ENCODE assay signal across 15 cellular contexts in genomic region chr2:46036929-46037328, GRCh38.
DNase-seq lines count a peak whose midpoint lies in the region; ATAC-seq and TF ChIP-seq lines count a peak whose summit lies in the region.
"Had no signal": no experiment of that assay in that cellular context is flagged by ENCODE, and none has a peak within 500 bp of the region (broad histone marks: within the 10 kb centered on the region; RNA-seq: fewer than 3 reads in every experiment).

No MANE protein-coding gene starts in this region.

- no peaks in the 10 kb centered on the region for H3K27me3 Mint-ChIP-seq in MCF 10A (ENCODE audit: insufficient read depth, unreplicated experiment)
- no peaks in the 10 kb centered on the region for H3K27me3 Mint-ChIP-seq in activated CD4-positive, alpha-beta memory T cell treated with anti-CD3 and anti-CD28 coated beads, Interleukin-2, amount 10 ng/mL, durations not matched to agents 7 days and 5 days
- H3K27me3 Mint-ChIP-seq: natural killer cell treated with Interleukin-12 subunit alpha and Interleukin-12 subunit beta and Interleukin-15 and Interleukin-18, amount 100 ng/mL, for 72 hours had no signal

- ATAC-seq in right lobe of liver: no peak
- no peak for ATAC-seq in upper lobe of right lung
- ATAC-seq: natural killer cell treated with Interleukin-12 subunit alpha and Interleukin-12 subunit beta and Interleukin-15 and Interleukin-18, amount 100 ng/mL, for 72 hours had no signal

- no peak for DNase-seq in breast epithelium (ENCODE audit: low spot score in 2 of 2)
- no peak for DNase-seq in MCF 10A (ENCODE audit: unreplicated experiment)
- DNase-seq in astrocyte of the hippocampus (ENCODE audit: low read depth, low spot score): peak; percentile 98
- no peak for DNase-seq in right lobe of liver
- DNase-seq in upper lobe of right lung: no peak
- DNase-seq in activated CD4-positive, alpha-beta memory T cell treated with anti-CD3 and anti-CD28 coated beads, Interleukin-2, amount 10 ng/mL, durations not matched to agents 7 days and 5 days: no peak
- DNase-seq in activated T-cell treated with anti-CD3 and anti-CD28 coated beads for 4 hours: no peak
- no peak for DNase-seq in activated CD4-positive, alpha-beta T cell treated with anti-CD3 and anti-CD28 coated beads, Interleukin-2, amount 50 U/mL, for 48 hours
- DNase-seq: central memory CD4-positive, alpha-beta T cell; NCI-H1092 treated with DMSO at 0.1 percent for 48 hours; NCI-H524; T-helper 9 cell had no signal

- no peaks in the 10 kb centered on the region for H3K9me3 Mint-ChIP-seq in MCF 10A (ENCODE audit: unreplicated experiment)
- H3K9me3 Mint-ChIP-seq in activated CD4-positive, alpha-beta memory T cell treated with anti-CD3 and anti-CD28 coated beads, Interleukin-2, amount 10 ng/mL, durations not matched to agents 7 days and 5 days: no peaks in the 10 kb centered on the region
- H3K9me3 Mint-ChIP-seq: natural killer cell treated with Interleukin-12 subunit alpha and Interleukin-12 subunit beta and Interleukin-15 and Interleukin-18, amount 100 ng/mL, for 72 hours had no signal

- POLR2A ChIA-PET in MCF 10A (lab: Yijun Ruan, JAX): no interaction called here
- POLR2A ChIA-PET in activated CD4-positive, alpha-beta memory T cell treated with anti-CD3 and anti-CD28 coated beads, Interleukin-2, amount 10 ng/mL, durations not matched to agents 7 days and 5 days (lab: Charles Lee): no interaction called here

- H3K4me3 Mint-ChIP-seq in MCF 10A (ENCODE audit: unreplicated experiment): no peak overlapping the region
- no peak overlapping the region for H3K4me3 Mint-ChIP-seq in activated CD4-positive, alpha-beta memory T cell treated with anti-CD3 and anti-CD28 coated beads, Interleukin-2, amount 10 ng/mL, durations not matched to agents 7 days and 5 days
- H3K4me3 Mint-ChIP-seq: natural killer cell treated with Interleukin-12 subunit alpha and Interleukin-12 subunit beta and Interleukin-15 and Interleukin-18, amount 100 ng/mL, for 72 hours had no signal

- H3K9me3 ChIP-seq in breast epithelium: no peaks in the 10 kb centered on the region
- H3K9me3 ChIP-seq in right lobe of liver: no peaks in the 10 kb centered on the region
- no peaks in the 10 kb centered on the region for H3K9me3 ChIP-seq in upper lobe of right lung

- no peak overlapping the region for H3K4me3 ChIP-seq in breast epithelium
- no peak overlapping the region for H3K4me3 ChIP-seq in right lobe of liver
- no peak overlapping the region for H3K4me3 ChIP-seq in upper lobe of right lung

- TF ChIP-seq CTCF in breast epithelium (IDR thresholded peaks at IDR 0.05) (no peak), MCF 10A (IDR thresholded peaks at IDR 0.05; ENCODE audit: unreplicated experiment) (no peak), right lobe of liver (IDR thresholded peaks at IDR 0.05) (no peak), upper lobe of right lung (IDR thresholded peaks at IDR 0.05) (no peak)

- peaks cover 6% of the 10 kb centered on the region for H3K36me3 Mint-ChIP-seq in MCF 10A (ENCODE audit: insufficient read depth, unreplicated experiment)
- H3K36me3 Mint-ChIP-seq in activated CD4-positive, alpha-beta memory T cell treated with anti-CD3 and anti-CD28 coated beads, Interleukin-2, amount 10 ng/mL, durations not matched to agents 7 days and 5 days (ENCODE audit: low read depth): peaks cover 23% of the 10 kb centered on the region

- peak overlapping the region; percentile 15 to 69 for H3K27ac ChIP-seq in breast epithelium
- peak overlapping the region in 2 of 3 donors; percentile 76 to 89 for H3K27ac ChIP-seq in right lobe of liver
- H3K27ac ChIP-seq in upper lobe of right lung: peak overlapping the region; percentile 53
- H3K27ac ChIP-seq: 22Rv1, epithelial cell of prostate had no signal

- TF ChIP-seq POLR2A in breast epithelium (IDR thresholded peaks at IDR 0.05): no peak
- no peak for TF ChIP-seq POLR2A in right lobe of liver (IDR thresholded peaks at IDR 0.05)

- H3K4me1 ChIP-seq in breast epithelium (peaks cover 0 to 4% of the 10 kb centered on the region in 2 donors), right lobe of liver (peaks cover 0 to 77% (median 34%) of the 10 kb centered on the region in 4 donors), upper lobe of right lung (peaks cover 25% of the 10 kb centered on the region)

- H3K27ac Mint-ChIP-seq in MCF 10A (ENCODE audit: low read depth, unreplicated experiment): no peak overlapping the region
- H3K27ac Mint-ChIP-seq in activated CD4-positive, alpha-beta memory T cell treated with anti-CD3 and anti-CD28 coated beads, Interleukin-2, amount 10 ng/mL, durations not matched to agents 7 days and 5 days: no peak overlapping the region
- H3K27ac Mint-ChIP-seq: natural killer cell treated with Interleukin-12 subunit alpha and Interleukin-12 subunit beta and Interleukin-15 and Interleukin-18, amount 100 ng/mL, for 72 hours had no signal

- no TSS peak for BruUV-seq in MCF 10A (replicated peaks; lab: Mats Ljungman, UMichigan)

- H3K36me3 ChIP-seq in breast epithelium: no peaks in the 10 kb centered on the region
- no peaks in the 10 kb centered on the region for H3K36me3 ChIP-seq in right lobe of liver
- no peaks in the 10 kb centered on the region for H3K36me3 ChIP-seq in upper lobe of right lung

- WGBS in right lobe of liver (ENCODE audit: insufficient coverage, low coverage, low lambda C conversion rate, missing lambda C conversion rate): 88% methylated on average over 3 of the region's 7 CpGs

- CTCF ChIA-PET in MCF 10A (lab: Yijun Ruan, JAX): interaction anchor here (1.1 kb wide), 1 partner anchor 23 kb away, joined by 3 read pairs; no protein-coding TSS in a partner anchor
- CTCF ChIA-PET in activated CD4-positive, alpha-beta memory T cell treated with anti-CD3 and anti-CD28 coated beads, Interleukin-2, amount 10 ng/mL, durations not matched to agents 7 days and 5 days (lab: Charles Lee): no interaction called here

- no peaks in the 10 kb centered on the region for H3K27me3 ChIP-seq in breast epithelium
- no peaks in the 10 kb centered on the region for H3K27me3 ChIP-seq in right lobe of liver
- H3K27me3 ChIP-seq in upper lobe of right lung: no peaks in the 10 kb centered on the region

- no peaks in the 10 kb centered on the region for H3K4me1 Mint-ChIP-seq in MCF 10A (ENCODE audit: insufficient read depth, unreplicated experiment)
- peaks cover 30% of the 10 kb centered on the region for H3K4me1 Mint-ChIP-seq in activated CD4-positive, alpha-beta memory T cell treated with anti-CD3 and anti-CD28 coated beads, Interleukin-2, amount 10 ng/mL, durations not matched to agents 7 days and 5 days

- intact Hi-C loops in breast epithelium (cut with DNase I; ENCODE audit: low total_unique reads) (no loop called here), MCF 10A (cut with micrococcal nuclease) (no loop called here), right lobe of liver (cut with DNase I) (no loop called here), upper lobe of right lung (cut with DNase I) (no loop called here)
